ENCODE assay signal across 17 cellular contexts in the genomic region with DNA sequence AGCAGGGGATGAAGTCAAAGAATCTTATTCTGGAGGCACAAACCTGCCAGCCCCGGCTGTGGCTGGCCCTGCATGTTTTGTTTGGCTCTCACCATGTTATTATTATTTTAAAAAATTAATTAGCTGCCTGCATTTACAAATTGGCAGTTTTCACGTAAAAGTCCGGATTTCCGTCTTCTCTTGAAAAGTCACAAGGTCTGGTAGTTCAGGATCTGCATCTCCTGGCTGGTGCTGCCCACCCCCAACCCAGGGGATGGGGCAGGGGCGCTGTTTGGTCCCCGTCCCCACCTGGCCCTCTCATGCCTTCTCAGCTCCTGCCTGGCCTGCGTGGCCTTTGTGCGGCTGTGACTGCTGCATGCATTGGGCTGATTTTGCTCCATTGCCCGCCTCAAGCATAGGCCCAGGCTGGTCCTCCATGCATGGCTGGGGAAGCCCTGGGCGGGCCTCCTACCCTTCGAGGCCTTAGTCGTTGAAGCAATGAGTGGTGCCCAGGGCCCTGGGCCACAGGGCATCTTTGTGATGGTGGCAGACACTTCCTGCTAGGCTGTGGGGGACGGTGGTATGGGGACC. TPM values are rescaled to one million over a fixed set of nuclear protein-coding genes. Genes with fewer than 3 reads are reported as not detected.
DNase-seq lines count a peak whose midpoint lies in the region; ATAC-seq lines count a peak whose summit lies in the region.
"Had no signal": no experiment of that assay in that cellular context is flagged by ENCODE, and none has a peak within 500 bp of the region (broad histone marks: within the 10 kb centered on the region; RNA-seq: fewer than 3 reads in every experiment).

No MANE protein-coding gene starts in this region.

- no peaks in the 10 kb centered on the region for H3K36me3 ChIP-seq in BLaER1 treated with 17β-estradiol and CSF1 and Interleukin-3, amounts not matched to agents 10 nM and 100 nM
- H3K36me3 ChIP-seq in adipocyte (ENCODE audit: control insufficient read depth, insufficient read depth, low read length, severe bottlenecking) (peaks cover 2% of the 10 kb centered on the region), skeletal muscle tissue (ENCODE audit: control insufficient read depth in 3 of 3, insufficient read depth in 3 of 3, low read length in 3 of 3) (no peaks in the 10 kb centered on the region)
- H3K36me3 ChIP-seq: SJCRH30 had no signal

- H3K4me3 ChIP-seq in BLaER1 treated with 17β-estradiol and CSF1 and Interleukin-3, amounts not matched to agents 10 nM and 100 nM: no peak overlapping the region
- H3K4me3 ChIP-seq in adipocyte (ENCODE audit: low read length) (peak overlapping the region; percentile 84), skeletal muscle tissue (ENCODE audit: low read length in 3 of 3) (peak overlapping the region; percentile 9 to 69 (median 56))
- H3K4me3 ChIP-seq: SJCRH30 had no signal

- no peak for ATAC-seq in left cardiac atrium
- ATAC-seq in HG03460 (IDR thresholded peaks at IDR 0.05; ENCODE audit: unreplicated experiment): no peak
- ATAC-seq in GM18870 (IDR thresholded peaks at IDR 0.05; ENCODE audit: unreplicated experiment): no peak

- peak overlapping the region in 9 of 11 experiments; percentile 68 to 85 (median 80); a peak in 18 of 22 replicates for H3K4me2 ChIP-seq in BLaER1 treated with 17β-estradiol and CSF1 and Interleukin-3, amounts not matched to agents 10 nM and 100 nM

- H4K20me1 ChIP-seq in BLaER1 treated with 17β-estradiol and CSF1 and Interleukin-3, amounts not matched to agents 10 nM and 100 nM: peaks cover 0 to 29% (median 0%) of the 10 kb centered on the region in 11 experiments; a peak in 7 of 22 replicates

- H3K9ac ChIP-seq in BLaER1 treated with 17β-estradiol and CSF1 and Interleukin-3, amounts not matched to agents 10 nM and 100 nM: peak overlapping the region in 1 of 11 experiments; percentile 18; a peak in 1 of 22 replicates
- peak overlapping the region; percentile 93 for H3K9ac ChIP-seq in adipocyte (ENCODE audit: low read length)
- H3K9ac ChIP-seq in skeletal muscle tissue (ENCODE audit: low read depth in 1 of 3, low read length in 3 of 3): peak overlapping the region in 1 of 3 donors; percentile 72

- intact Hi-C loops in left cardiac atrium (cut with DNase I): no loop called here
- intact Hi-C loops in head of caudate nucleus (cut with DNase I): no loop called here

- peaks cover 17 to 68% (median 49%) of the 10 kb centered on the region in 10 experiments; a peak in 19 of 20 replicates for H3K4me1 ChIP-seq in BLaER1 treated with 17β-estradiol and CSF1 and Interleukin-3, amounts not matched to agents 10 nM and 100 nM
- H3K4me1 ChIP-seq in adipocyte (ENCODE audit: control insufficient read depth, insufficient read depth, low read length) (peaks cover 74% of the 10 kb centered on the region), skeletal muscle tissue (ENCODE audit: control insufficient read depth in 3 of 3, insufficient read depth in 3 of 3, low read length in 3 of 3) (peaks cover 16 to 23% (median 17%) of the 10 kb centered on the region in 3 donors)
- H3K4me1 ChIP-seq: SJCRH30 had no signal

- H3K27me3 ChIP-seq in BLaER1 treated with 17β-estradiol and CSF1 and Interleukin-3, amounts not matched to agents 10 nM and 100 nM: peaks cover 13 to 29% (median 22%) of the 10 kb centered on the region in 11 experiments
- H3K27me3 ChIP-seq in adipocyte (replicated peaks; ENCODE audit: control insufficient read depth, insufficient read depth, low read length) (no peaks in the 10 kb centered on the region), skeletal muscle tissue (ENCODE audit: control insufficient read depth in 3 of 3, insufficient read depth in 3 of 3, low read length in 3 of 3) (peaks cover 17 to 35% (median 31%) of the 10 kb centered on the region in 3 donors)
- H3K27me3 ChIP-seq: testis had no signal

- H3K9me3 ChIP-seq in BLaER1 treated with 17β-estradiol and CSF1 and Interleukin-3, amounts not matched to agents 10 nM and 100 nM (replicated peaks in 1 of 11): no peaks in the 10 kb centered on the region
- H3K9me3 ChIP-seq in adipocyte (ENCODE audit: control insufficient read depth, low read length) (no peaks in the 10 kb centered on the region), skeletal muscle tissue (ENCODE audit: control insufficient read depth in 3 of 3, low read length in 3 of 3) (no peaks in the 10 kb centered on the region)
- H3K9me3 ChIP-seq: SJCRH30, testis had no signal

- DNase-seq in adipocyte (ENCODE audit: low read depth) (no peak), left cardiac atrium (peak; percentile 26), HCEC 1CT (no peak), head of caudate nucleus (no peak)
- DNase-seq: activated CD4-positive, CD25-positive, alpha-beta regulatory T cell treated with anti-CD3 and anti-CD28 coated beads, Interleukin-2, amount 50 U/mL, for 72 hours; amygdala; DMS 273 treated with DMSO at 0.1 percent for 48 hours; NCI-H2081; NCI-H510A; SJCRH30; stimulated activated CD4-positive, alpha-beta T cell treated with anti-CD3 and anti-CD28 coated beads, Interleukin-2, amount 100 ng/mL, for 48 hours; testis had no signal

- no peak overlapping the region for H3K27ac ChIP-seq in BLaER1 treated with 17β-estradiol and CSF1 and Interleukin-3, amounts not matched to agents 10 nM and 100 nM
- no peak overlapping the region for H3K27ac ChIP-seq in skeletal muscle tissue (ENCODE audit: low read depth, low read length)
- H3K27ac ChIP-seq: HL-60, SJCRH30 had no signal

RNA-seq across cellular contexts. Expression of gene FBLN2, which starts 2.0 kb away (rescaled TPM):
- total RNA-seq in left cardiac atrium (100 to 1,000 TPM; 178 to 256 TPM), skeletal muscle tissue (35.5 TPM)
- total RNA-seq: SJCRH30 had no signal

Comparison
In these comparisons a context has a peak if more than half of its experiments do, and no peak if none do; other contexts are left out.
1. H3K4me3 ChIP-seq: peak in adipocyte (single experiment) and skeletal muscle tissue (3 of 3); none in BLaER1 treated with 17β-estradiol and CSF1 and Interleukin-3, amounts not matched to agents 10 nM and 100 nM (0 of 10).